In genomic region chr5:18281947-18282557, GRCh38 we compare ENCODE assay signal across 8 cellular contexts.
DNase-seq lines count a peak whose midpoint lies in the region; ATAC-seq and TF ChIP-seq lines count a peak whose summit lies in the region.

No MANE protein-coding gene starts in this region.

- H3K27ac ChIP-seq in lower lobe of right lung, result no peak overlapping the region

- no peaks in the 10 kb centered on the region for H3K4me1 Mint-ChIP-seq in naive thymus-derived CD8-positive, alpha-beta T cell

- DNase-seq in GM20000 (ENCODE audit: low spot score) (peak; percentile 16), NCI-H2171 (lab: John Stamatoyannopoulos, UW) (peak; percentile 80), astrocyte of the hippocampus (ENCODE audit: low read depth, low spot score) (peak; percentile 53), lower lobe of right lung (no peak), mucosa of descending colon (no peak), T-helper 2 cell (no peak), NK-92 (lab: John Stamatoyannopoulos, UW; ENCODE audit: unreplicated experiment) (no peak)
- no peak for DNase-seq in naive thymus-derived CD8-positive, alpha-beta T cell

- H3K4me3 ChIP-seq in lower lobe of right lung (no peak overlapping the region), mucosa of descending colon (no peak overlapping the region)

- no peaks in the 10 kb centered on the region for H3K36me3 Mint-ChIP-seq in naive thymus-derived CD8-positive, alpha-beta T cell

- intact Hi-C loops in lower lobe of right lung (cut with DNase I), result no loop called here
- intact Hi-C loops in mucosa of descending colon (cut with DNase I, micrococcal nuclease), result no loop called here

- no peaks in the 10 kb centered on the region for H3K27me3 ChIP-seq in lower lobe of right lung (ENCODE audit: low read depth)

- H3K27ac Mint-ChIP-seq in naive thymus-derived CD8-positive, alpha-beta T cell, result no peak overlapping the region

- H3K36me3 ChIP-seq in lower lobe of right lung (no peaks in the 10 kb centered on the region), mucosa of descending colon (ENCODE audit: low read depth) (no peaks in the 10 kb centered on the region)

- H3K9me3 ChIP-seq in lower lobe of right lung (no peaks in the 10 kb centered on the region), mucosa of descending colon (no peaks in the 10 kb centered on the region)

- no peak overlapping the region for H3K4me3 Mint-ChIP-seq in naive thymus-derived CD8-positive, alpha-beta T cell

- H3K27me3 Mint-ChIP-seq in naive thymus-derived CD8-positive, alpha-beta T cell, result no peaks in the 10 kb centered on the region

- H3K4me1 ChIP-seq in lower lobe of right lung (no peaks in the 10 kb centered on the region), mucosa of descending colon (ENCODE audit: low read depth) (no peaks in the 10 kb centered on the region)

- ATAC-seq in lower lobe of right lung (peak in 1 of 2 donors; percentile 54), mucosa of descending colon (no peak)
- ATAC-seq in naive thymus-derived CD8-positive, alpha-beta T cell, result no peak

- TF ChIP-seq CTCF in GM20000 (IDR thresholded peaks at IDR 0.05; ENCODE audit: extremely low read depth, missing control alignments) (no peak), lower lobe of right lung (IDR thresholded peaks at IDR 0.05) (peak; percentile 48), mucosa of descending colon (IDR thresholded peaks at IDR 0.05) (no peak)

- POLR2A ChIA-PET in naive thymus-derived CD8-positive, alpha-beta T cell (lab: Charles Lee), result no interaction called here

- H3K9me3 Mint-ChIP-seq in naive thymus-derived CD8-positive, alpha-beta T cell, result peaks cover 0 to 19% (median 5%) of the 10 kb centered on the region in 9 donors

Comparison
In these comparisons a context has a peak if more than half of its experiments do, and no peak if none do; other contexts are left out.
1. DNase-seq: peak in GM20000 (single experiment), NCI-H2171 (single experiment) and astrocyte of the hippocampus (single experiment); none in lower lobe of right lung (single experiment), mucosa of descending colon (0 of 3), naive thymus-derived CD8-positive, alpha-beta T cell (0 of 10), T-helper 2 cell (0 of 5) and NK-92 (single experiment).